In genomic region chr1:193806079-193807048, GRCh38 we compare ENCODE assay signal across 21 cellular contexts.
DNase-seq lines count a peak whose midpoint lies in the region; ATAC-seq and TF ChIP-seq lines count a peak whose summit lies in the region.
"Had no signal": no experiment of that assay in that cellular context is flagged by ENCODE, and none has a peak within 500 bp of the region (broad histone marks: within the 10 kb centered on the region; RNA-seq: fewer than 3 reads in every experiment).

No MANE protein-coding gene starts in this region.

- 76 to 84% methylated on average over 3 of the region's 3 CpGs for WGBS in sigmoid colon, 2 donors

- intact Hi-C loops in sigmoid colon (cut with DNase I), result no loop called here

- H3K4me1 ChIP-seq in sigmoid colon, result no peaks in the 10 kb centered on the region
- H3K4me1 ChIP-seq: colonic mucosa, foreskin keratinocyte, prostate gland, thyroid gland had no signal

- no peaks in the 10 kb centered on the region for H3K9me3 ChIP-seq in sigmoid colon
- H3K9me3 ChIP-seq: colonic mucosa, prostate gland, thyroid gland had no signal

- no peak for TF ChIP-seq POLR2A in sigmoid colon (IDR thresholded peaks at IDR 0.05)

- H3K27ac ChIP-seq in sigmoid colon, result no peak overlapping the region
- H3K27ac ChIP-seq: colonic mucosa, foreskin keratinocyte, GM23248, prostate gland, thyroid gland had no signal

- H3K4me3 ChIP-seq in sigmoid colon, result no peak overlapping the region
- H3K4me3 ChIP-seq: colonic mucosa, GM23248, prostate gland, smooth muscle cell, thyroid gland had no signal

- H3K27me3 ChIP-seq in sigmoid colon, result no peaks in the 10 kb centered on the region
- H3K27me3 ChIP-seq: colonic mucosa, foreskin keratinocyte, thyroid gland had no signal

- DNase-seq in sigmoid colon (no peak), NCI-H510A treated with DMSO at 0.1 percent for 48 hours (lab: John Stamatoyannopoulos, UW) (no peak), inferior parietal cortex (ENCODE audit: extremely low spot score) (no peak), cortex of kidney (lab: John Stamatoyannopoulos, UW) (no peak)
- DNase-seq: activated CD4-positive, CD25-positive, alpha-beta regulatory T cell treated with anti-CD3 and anti-CD28 coated beads, Interleukin-2, amount 50 U/mL, for 72 hours; activated naive CD4-positive, alpha-beta T cell treated with Interleukin-2 at 50 U/mL for 16 hours; colonic mucosa; foreskin keratinocyte; GM23248; hypothalamus; kidney glomerular epithelial cell; mesenchymal stem cell; NCI-H187 treated with DMSO at 0.1 percent for 48 hours; SIG-M5; thyroid gland had no signal

- ATAC-seq in GM18498 (IDR thresholded peaks at IDR 0.05; ENCODE audit: unreplicated experiment) (peak; percentile 58), GM18909 (IDR thresholded peaks at IDR 0.05; ENCODE audit: poor library complexity, unreplicated experiment) (peak; percentile 65), HG02571 (IDR thresholded peaks at IDR 0.05; ENCODE audit: unreplicated experiment) (peak; percentile 54), HG03432 (IDR thresholded peaks at IDR 0.05; ENCODE audit: unreplicated experiment) (peak; percentile 55)
- ATAC-seq: foreskin keratinocyte had no signal

- no peak for TF ChIP-seq EP300 in sigmoid colon (IDR thresholded peaks at IDR 0.05)

- no peak for TF ChIP-seq CTCF in sigmoid colon (IDR thresholded peaks at IDR 0.05)

- no peaks in the 10 kb centered on the region for H3K36me3 ChIP-seq in sigmoid colon
- H3K36me3 ChIP-seq: colonic mucosa, prostate gland, thyroid gland had no signal
